8 cellular contexts compared by ENCODE assay signal in genomic region chr10:33155720-33156638, GRCh38.
DNase-seq lines count a peak whose midpoint lies in the region; ATAC-seq and TF ChIP-seq lines count a peak whose summit lies in the region.

No MANE protein-coding gene starts in this region.

- peak overlapping the region in 1 of 5 donors; percentile 19 for H3K27ac ChIP-seq in adrenal gland

- H3K9me3 ChIP-seq in adrenal gland (replicated peaks in 1 of 3) = no peaks in the 10 kb centered on the region

- H3K4me3 ChIP-seq in adrenal gland = no peak overlapping the region

- intact Hi-C loops in adrenal gland (cut with DNase I) (no loop called here), sciatic nerve (cut with DNase I) (no loop called here)

- H3K4me1 ChIP-seq in adrenal gland (replicated peaks in 1 of 2) = peaks cover 0 to 5% of the 10 kb centered on the region in 2 donors

- ATAC-seq in HG02678 (IDR thresholded peaks at IDR 0.05; ENCODE audit: unreplicated experiment) (peak; percentile 84), sciatic nerve (no peak)

- DNase-seq in AG08396 (ENCODE audit: low spot score) (peak; percentile 73), NCI-H146 (lab: John Stamatoyannopoulos, UW) (peak; percentile 16), adrenal gland (peak in 2 of 7 donors; percentile 13 to 17), kidney tubule cell (ENCODE audit: low spot score) (peak; percentile 100), NCI-H524 (lab: John Stamatoyannopoulos, UW) (no peak), sciatic nerve (ENCODE audit: low spot score) (no peak)

- no peaks in the 10 kb centered on the region for H3K27me3 ChIP-seq in adrenal gland

- 62 to 72% (median 70%) methylated on average over 10 of the region's 10 CpGs for WGBS in adrenal gland, 4 donors

- peak; percentile 78 for TF ChIP-seq CTCF in GM12872 (IDR thresholded peaks at IDR 0.05; ENCODE audit: insufficient read depth, low read depth, low read length)
- TF ChIP-seq CTCF in adrenal gland (IDR thresholded peaks at IDR 0.05) = peak; percentile 18 to 48 (median 42)

- no peaks in the 10 kb centered on the region for H3K36me3 ChIP-seq in adrenal gland (replicated peaks in 1 of 2)

- no peak for TF ChIP-seq POLR2A in adrenal gland (IDR thresholded peaks at IDR 0.05)

Comparison
In these comparisons a context has a peak if more than half of its experiments do, and no peak if none do; other contexts are left out.
1. DNase-seq: peak in AG08396 (single experiment), NCI-H146 (single experiment) and kidney tubule cell (single experiment); none in NCI-H524 (0 of 2) and sciatic nerve (single experiment).